ENCODE assay signal across 1 cellular context in the genomic region with DNA sequence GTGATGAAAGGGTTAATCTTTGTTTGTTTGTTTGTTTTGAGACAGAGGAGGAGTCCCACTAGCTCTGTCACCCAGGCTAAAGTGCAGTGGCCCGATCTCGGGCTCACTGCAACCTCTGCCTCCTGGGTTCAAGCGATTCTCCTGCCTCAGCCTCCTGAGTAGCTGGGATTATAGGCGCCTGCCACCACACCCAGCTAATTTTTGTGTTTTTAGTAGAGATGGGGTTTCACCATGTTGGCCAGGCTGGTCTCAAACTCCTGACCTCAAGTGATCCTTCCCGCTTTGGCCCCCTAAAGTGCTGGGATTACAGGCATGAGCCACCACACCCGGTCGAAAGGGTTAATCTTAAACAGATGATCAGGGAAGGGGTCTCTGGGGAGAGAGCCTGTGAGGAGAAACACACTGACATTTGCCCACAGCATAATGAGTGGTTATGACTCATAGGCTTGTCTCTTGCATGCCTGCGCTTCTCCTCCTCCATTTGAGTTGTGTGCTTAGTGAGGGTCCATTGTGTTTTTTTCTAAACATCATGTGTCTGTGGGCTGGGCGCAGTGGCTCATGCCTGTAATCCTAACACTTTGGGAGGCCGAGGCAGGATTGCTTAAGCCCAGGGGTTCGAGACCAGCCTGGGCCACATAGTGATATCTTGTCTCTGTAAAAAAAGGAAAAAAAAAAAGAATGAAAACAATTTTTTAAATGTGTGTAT.
TF ChIP-seq lines count a peak whose summit lies in the region.

No MANE protein-coding gene starts in this region.

TF ChIP-seq in endothelial cell of umbilical vein, 7 proteins besides CTCF, POLR2A, EP300 and RAD21:
- TF ChIP-seq FOS (IDR thresholded peaks at IDR 0.05; ENCODE audit: borderline replicate concordance, insufficient read depth, low read length) (peak; percentile 47), JUN (IDR thresholded peaks at IDR 0.05; ENCODE audit: borderline replicate concordance, insufficient read depth, insufficient read length, low read depth) (peak; percentile 35)
